Comparison of ENCODE assay signal across 13 cellular contexts in the genomic region with DNA sequence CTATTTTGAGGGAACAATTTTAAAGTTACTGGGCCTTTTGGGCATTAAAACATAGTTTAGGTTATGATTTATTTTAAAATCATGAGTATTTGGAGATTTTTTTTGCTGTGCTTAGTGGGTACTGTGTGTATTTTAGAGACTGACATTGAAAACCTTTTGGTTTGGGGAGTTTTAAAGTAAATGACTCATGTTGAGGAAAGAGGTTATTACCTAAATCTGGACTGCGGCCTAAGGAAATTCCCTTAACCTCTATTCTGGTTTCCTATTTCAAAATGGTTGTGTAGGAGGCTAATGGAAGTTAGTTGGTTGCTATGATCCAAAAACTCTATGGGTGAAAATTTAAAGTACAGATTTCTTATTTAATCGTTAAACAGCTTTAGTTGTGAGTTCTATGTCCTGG. TPM values are rescaled to one million over a fixed set of nuclear protein-coding genes. Genes with fewer than 3 reads are reported as not detected.
A peak's percentile ranks its signal among the peaks of the same experiment; 100 is the strongest.
DNase-seq lines count a peak whose midpoint lies in the region; ATAC-seq and TF ChIP-seq lines count a peak whose summit lies in the region.
"Had no signal": no experiment of that assay in that cellular context is flagged by ENCODE, and none has a peak within 500 bp of the region (broad histone marks: within the 10 kb centered on the region; RNA-seq: fewer than 3 reads in every experiment).

No MANE protein-coding gene starts in this region.

- no peaks in the 10 kb centered on the region for H3K27me3 Mint-ChIP-seq in chondrocyte (ENCODE audit: low read depth)

- no peaks in the 10 kb centered on the region for H3K36me3 Mint-ChIP-seq in chondrocyte (ENCODE audit: low read depth)

- ATAC-seq in GM19351 (IDR thresholded peaks at IDR 0.05; ENCODE audit: unreplicated experiment) (peak; percentile 62), HG03039 (IDR thresholded peaks at IDR 0.05; ENCODE audit: unreplicated experiment) (peak; percentile 72)
- ATAC-seq: gastrocnemius medialis, K562 had no signal

- H3K27ac ChIP-seq in tibial artery = peak overlapping the region; percentile 49 to 61
- no peak overlapping the region for H3K27ac ChIP-seq in right atrium auricular region
- H3K27ac ChIP-seq: gastrocnemius medialis had no signal

- H3K4me3 ChIP-seq in tibial artery (no peak overlapping the region), right atrium auricular region (no peak overlapping the region)
- H3K4me3 ChIP-seq: gastrocnemius medialis, K562 had no signal

- H3K36me3 ChIP-seq in tibial artery (no peaks in the 10 kb centered on the region), right atrium auricular region (no peaks in the 10 kb centered on the region)
- H3K36me3 ChIP-seq: gastrocnemius medialis had no signal

- no peaks in the 10 kb centered on the region for H3K27me3 ChIP-seq in tibial artery
- H3K27me3 ChIP-seq in right atrium auricular region = no peaks in the 10 kb centered on the region
- H3K27me3 ChIP-seq: gastrocnemius medialis had no signal

- H3K4me3 Mint-ChIP-seq in chondrocyte (ENCODE audit: unreplicated experiment) = no peak overlapping the region

- H3K4me1 ChIP-seq in tibial artery (peaks cover 0 to 41% (median 16%) of the 10 kb centered on the region in 4 donors), right atrium auricular region (peaks cover 0 to 9% of the 10 kb centered on the region in 2 donors)

- peak overlapping the region; percentile 62 for H3K27ac Mint-ChIP-seq in chondrocyte (ENCODE audit: unreplicated experiment)

- H3K9me3 ChIP-seq in tibial artery (no peaks in the 10 kb centered on the region), right atrium auricular region (no peaks in the 10 kb centered on the region)
- H3K9me3 ChIP-seq: gastrocnemius medialis had no signal

- TF ChIP-seq CTCF in chondrocyte (IDR thresholded peaks at IDR 0.05) = no peak
- no peak for TF ChIP-seq CTCF in tibial artery (IDR thresholded peaks at IDR 0.05)
- no peak for TF ChIP-seq CTCF in right atrium auricular region (IDR thresholded peaks at IDR 0.05)

- intact Hi-C loops in tibial artery (cut with DNase I; ENCODE audit: low total_unique reads) = no loop called here

- peaks cover 59% of the 10 kb centered on the region for H3K4me1 Mint-ChIP-seq in chondrocyte (ENCODE audit: low read depth)

- DNase-seq in chondrocyte (ENCODE audit: low spot score) (no peak), tibial artery (no peak), T-helper 1 cell (no peak), NCI-H69 (lab: John Stamatoyannopoulos, UW) (no peak), right atrium auricular region (ENCODE audit: low spot score) (no peak)
- DNase-seq: activated CD4-positive, alpha-beta T cell treated with anti-CD3 and anti-CD28 coated beads, Interleukin-2, amount 50 U/mL, for 1 hour; gastrocnemius medialis; GDM1; H7; NCI-H2107 had no signal

- H3K9me3 Mint-ChIP-seq in chondrocyte (ENCODE audit: low read depth) = peaks cover 2% of the 10 kb centered on the region

RNA-seq across cellular contexts. Expression of a gene that starts 57.3 kb away (rescaled TPM):
- total RNA-seq in chondrocyte (7.2 to 7.8 TPM (median 7.3 TPM) in 3 replicates), right atrium auricular region (10 to 100 TPM in 1 of 2 donors, 1 to 10 TPM in 1; 9.2 to 10.7 TPM)

Comparison
In these comparisons a context has a peak if more than half of its experiments do, and no peak if none do; other contexts are left out.
1. H3K27ac ChIP-seq: peak in tibial artery (2 of 2); none in right atrium auricular region (0 of 2).